23 cellular contexts compared by ENCODE assay signal in genomic region chr6:144728804-144729203, GRCh38.
"Had no signal": no experiment of that assay in that cellular context is flagged by ENCODE, and none has a peak within 500 bp of the region (broad histone marks: within the 10 kb centered on the region; RNA-seq: fewer than 3 reads in every experiment).

No MANE protein-coding gene starts in this region.

- H3K9me3 Mint-ChIP-seq: activated T-cell treated with anti-CD3 and anti-CD28 coated beads, Interleukin-2, amount 50 U/mL, for 4 hours; activated T-helper 2 cell treated with anti-CD3 and anti-CD28 coated beads, Interferon-gamma antibody, Interleukin-2, Interleukin-4, amounts not matched to agents 10 μg/mL and 5 μg/mL and 100 μg/mL, durations not matched to agents 14 hours and 24 hours and 36 hours; brain had no signal

- H3K27ac Mint-ChIP-seq: brain; dendritic cell treated with granulocyte-macrophage colony-stimulating factor and Interleukin-4, amounts not matched to agents 40 ng/mL and 50 ng/mL, for 4 days; nephron progenitor cell had no signal

- DNase-seq: activated CD4-positive, alpha-beta T cell treated with anti-CD3 and anti-CD28 coated beads for 1 hour; activated CD4-positive, alpha-beta T cell treated with anti-CD3 and anti-CD28 coated beads, Interleukin-2, amount 50 U/mL, for 1 hour; activated CD8-positive, alpha-beta memory T cell treated with anti-CD3 and anti-CD28 coated beads for 24 hours; activated CD8-positive, alpha-beta memory T cell treated with anti-CD3 and anti-CD28 coated beads, Interleukin-2, amount 50 U/mL, for 4 hours; activated naive CD4-positive, alpha-beta T cell; activated T-cell treated with anti-CD3 and anti-CD28 coated beads, Interleukin-2, amount 50 U/mL, for 4 hours; aorta; effector CD4-positive, alpha-beta T cell; heart left ventricle; midbrain; nephron progenitor cell; pancreas; psoas muscle; spleen; stimulated activated CD4-positive, alpha-beta T cell treated with anti-CD3 and anti-CD28 coated beads, Interleukin-4, amount 100 ng/mL, for 1 hour; trophoblast cell; uterus had no signal

- ATAC-seq: activated T-cell treated with anti-CD3 and anti-CD28 coated beads, Interleukin-2, amount 50 U/mL, for 4 hours; heart left ventricle; psoas muscle had no signal

- FAIRE-seq: endometrium, islet of Langerhans, pancreas had no signal

- H3K4me3 Mint-ChIP-seq: activated T-cell treated with anti-CD3 and anti-CD28 coated beads, Interleukin-2, amount 50 U/mL, for 4 hours; brain; dendritic cell treated with granulocyte-macrophage colony-stimulating factor and Interleukin-4, amounts not matched to agents 40 ng/mL and 50 ng/mL, for 4 days; nephron progenitor cell; T-helper 2 cell treated with Interferon-gamma antibody and Interleukin-4, amounts not matched to agents 5 μg/mL and 100 μg/mL, for 36 hours had no signal
